ENCODE assay signal across 18 cellular contexts in genomic region chr13:69585656-69586055, GRCh38.
A peak's percentile ranks its signal among the peaks of the same experiment; 100 is the strongest.
DNase-seq lines count a peak whose midpoint lies in the region; ATAC-seq, FAIRE-seq and TF ChIP-seq lines count a peak whose summit lies in the region.
"Had no signal": no experiment of that assay in that cellular context is flagged by ENCODE, and none has a peak within 500 bp of the region (broad histone marks: within the 10 kb centered on the region; RNA-seq: fewer than 3 reads in every experiment).

No MANE protein-coding gene starts in this region.

- TF ChIP-seq RAD21 in H1 (IDR thresholded peaks at IDR 0.05 in 1 of 2, conservative IDR thresholded peaks at IDR 0.05 in 1 of 2; ENCODE audit: low read depth in 2 of 2, low read length in 2 of 2), result peak; percentile 10 to 14; a peak in 2 of 4 replicates

- H3K36me3 Mint-ChIP-seq in progenitor cell of endocrine pancreas (ENCODE audit: insufficient read depth), result no peaks in the 10 kb centered on the region
- no peaks in the 10 kb centered on the region for H3K36me3 Mint-ChIP-seq in stimulated activated memory B cell treated with anti-CD40 and anti-IgM and Interleukin-4, amounts not matched to agents 10 μg/mL and 1 μg/mL and 100 μg/mL, for 72 hours
- H3K36me3 Mint-ChIP-seq: activated naive CD8-positive, alpha-beta T cell; brain; CD14-positive monocyte had no signal

- no peaks in the 10 kb centered on the region for H3K79me2 ChIP-seq in H1 (ENCODE audit: control insufficient read depth in 1 of 2, insufficient read depth in 2 of 2, low read length in 2 of 2)

- H2BK20ac ChIP-seq in H1 (ENCODE audit: low read length), result no peak overlapping the region

- H3K9me3 Mint-ChIP-seq in progenitor cell of endocrine pancreas (ENCODE audit: low read depth), result no peaks in the 10 kb centered on the region
- no peaks in the 10 kb centered on the region for H3K9me3 Mint-ChIP-seq in stimulated activated memory B cell treated with anti-CD40 and anti-IgM and Interleukin-4, amounts not matched to agents 10 μg/mL and 1 μg/mL and 100 μg/mL, for 72 hours
- H3K9me3 Mint-ChIP-seq: brain had no signal

- H3K23me2 ChIP-seq in H1 (ENCODE audit: low read depth, low read length), result no peaks in the 10 kb centered on the region

- H3K4me1 ChIP-seq in H1 (replicated peaks in 1 of 4; ENCODE audit: control insufficient read depth in 3 of 4, insufficient read depth in 4 of 4, low read length in 3 of 4), result no peaks in the 10 kb centered on the region
- H3K4me1 ChIP-seq: tibial artery had no signal

- no peak overlapping the region for H2BK120ac ChIP-seq in H1 (replicated peaks; ENCODE audit: low read depth, low read length)

- no peak overlapping the region for H3K4me2 ChIP-seq in H1 (ENCODE audit: insufficient read depth in 1 of 2, low read depth in 2 of 2, low read length in 2 of 2)
- H3K4me2 ChIP-seq: PC-9 had no signal

- no peaks in the 10 kb centered on the region for H3K27me3 Mint-ChIP-seq in progenitor cell of endocrine pancreas
- no peaks in the 10 kb centered on the region for H3K27me3 Mint-ChIP-seq in stimulated activated memory B cell treated with anti-CD40 and anti-IgM and Interleukin-4, amounts not matched to agents 10 μg/mL and 1 μg/mL and 100 μg/mL, for 72 hours
- H3K27me3 Mint-ChIP-seq: activated naive CD8-positive, alpha-beta T cell had no signal

- H3K18ac ChIP-seq in H1 (ENCODE audit: extremely low read depth, low read length), result no peak overlapping the region

- H3K14ac ChIP-seq in H1 (ENCODE audit: insufficient read length), result no peak overlapping the region

- H3K9ac ChIP-seq in H1 (replicated peaks in 1 of 4; ENCODE audit: extremely low read depth in 1 of 4, low read depth in 3 of 4, low read length in 3 of 4), result no peak overlapping the region

- H3K23ac ChIP-seq in H1 (ENCODE audit: insufficient read length), result no peak overlapping the region

- ATAC-seq in stimulated activated memory B cell treated with anti-CD40 and anti-IgM and Interleukin-4, amounts not matched to agents 10 μg/mL and 1 μg/mL and 100 μg/mL, for 72 hours, result no peak
- ATAC-seq in HG02678 (IDR thresholded peaks at IDR 0.05; ENCODE audit: unreplicated experiment), result no peak
- ATAC-seq: activated T-cell treated with anti-CD3 and anti-CD28 coated beads, Interleukin-2, amount 50 U/mL, for 72 hours had no signal

- TF ChIP-seq CTCF in GM10266 (IDR thresholded peaks at IDR 0.05; ENCODE audit: control insufficient read depth, insufficient read depth, low read depth, missing control alignments) (peak; percentile 0), H1 (IDR thresholded peaks at IDR 0.05; ENCODE audit: control extremely low read depth in 1 of 3, insufficient read depth in 1 of 3, low read depth in 1 of 3, low read length in 3 of 3) (peak in 1 of 3 experiments; percentile 23; a peak in 1 of 4 replicates), progenitor cell of endocrine pancreas (IDR thresholded peaks at IDR 0.05; ENCODE audit: unreplicated experiment) (peak; percentile 33)

- H3K27me3 ChIP-seq in H1 (replicated peaks in 1 of 4; ENCODE audit: control insufficient read depth in 3 of 4, extremely low read depth in 1 of 4, insufficient read depth in 3 of 4, low read length in 3 of 4), result no peaks in the 10 kb centered on the region
- H3K27me3 ChIP-seq: tibial artery had no signal

- TF ChIP-seq POLR2A in H1 (IDR thresholded peaks at IDR 0.05; ENCODE audit: control extremely low read depth in 1 of 2, low read depth in 2 of 2, low read length in 2 of 2), result no peak

- TF ChIP-seq EP300 in H1 (IDR thresholded peaks at IDR 0.05; ENCODE audit: borderline replicate concordance in 1 of 2, low read depth in 2 of 2, low read length in 2 of 2), result no peak

- WGBS in H1 (ENCODE audit: extremely low coverage in 1 of 2, insufficient coverage in 1 of 2, insufficient read length in 1 of 2, insufficient replicate concordance in 2 of 2, low coverage in 1 of 2, low lambda C conversion rate in 2 of 2, missing lambda C conversion rate in 1 of 2), 2 experiments, result 80% methylated on average over 1 of the region's 1 CpG; no CpG with 5 or more reads in 1 of the 2 experiments

- H3K4ac ChIP-seq in H1 (replicated peaks; ENCODE audit: insufficient read length, low read depth, low read length), result no peak overlapping the region

- no peak overlapping the region for H3K56ac ChIP-seq in H1 (replicated peaks; ENCODE audit: insufficient read length, low read depth, low read length)

- no peak overlapping the region for H2BK15ac ChIP-seq in H1 (ENCODE audit: low read length)

- H2AFZ ChIP-seq in H1 (ENCODE audit: low read length), result peak overlapping the region; percentile 79; the same call in 1 of the 2 replicates
- H2AFZ ChIP-seq: PC-9 had no signal

- no peaks in the 10 kb centered on the region for H3K36me3 ChIP-seq in H1 (ENCODE audit: control insufficient read depth in 2 of 4, insufficient read depth in 4 of 4, low read length in 3 of 4)
- H3K36me3 ChIP-seq: tibial artery had no signal

- H3K79me1 ChIP-seq in H1 (ENCODE audit: low read depth, low read length), result no peaks in the 10 kb centered on the region

- CTCF ChIA-PET in H1 (lab: Charles Lee; ENCODE audit: partially characterized antibody), result interaction anchor here (1.1 to 3.6 kb wide), 7 partner anchors 8 to 231 kb away, joined by 3 to 30 read pairs (median 3); no protein-coding TSS in a partner anchor

- H3K27ac Mint-ChIP-seq in progenitor cell of endocrine pancreas, result no peak overlapping the region
- no peak overlapping the region for H3K27ac Mint-ChIP-seq in stimulated activated memory B cell treated with anti-CD40 and anti-IgM and Interleukin-4, amounts not matched to agents 10 μg/mL and 1 μg/mL and 100 μg/mL, for 72 hours
- H3K27ac Mint-ChIP-seq: activated naive CD8-positive, alpha-beta T cell; activated T-cell treated with anti-CD3 and anti-CD28 coated beads, Interleukin-2, amount 50 U/mL, for 72 hours; brain had no signal

- H2BK12ac ChIP-seq in H1 (ENCODE audit: low read depth, low read length), result no peak overlapping the region

- no peak overlapping the region for H4K91ac ChIP-seq in H1 (replicated peaks; ENCODE audit: insufficient read length, low read length)

- H4K8ac ChIP-seq in H1 (ENCODE audit: extremely low read depth, insufficient read depth, low read length), result no peak overlapping the region

- DNase-seq in GM10266 (ENCODE audit: extremely low spot score), result no peak
- peak; percentile 6 for DNase-seq in LoVo (ENCODE audit: low spot score)
- DNase-seq in H1 (ENCODE audit: low read depth in 1 of 2, low spot score in 2 of 2), result no peak
- no peak for DNase-seq in progenitor cell of endocrine pancreas (ENCODE audit: low spot score, unreplicated experiment)
- no peak for DNase-seq in activated CD4-positive, alpha-beta T cell treated with anti-CD3 and anti-CD28 coated beads for 48 hours
- DNase-seq: activated CD4-positive, alpha-beta T cell treated with anti-CD3 and anti-CD28 coated beads, Interleukin-2, amount 50 U/mL, for 48 hours; activated T-cell treated with anti-CD3 and anti-CD28 coated beads, Interleukin-2, amount 50 U/mL, for 72 hours; glutamatergic neuron; nucleus accumbens; PC-9; tibial artery had no signal

- no peak overlapping the region for H2AK5ac ChIP-seq in H1 (ENCODE audit: low read depth, low read length)

- H3K9me3 ChIP-seq in H1 (ENCODE audit: insufficient read depth in 2 of 2, low read depth in 1 of 2, low read length in 1 of 2), result no peaks in the 10 kb centered on the region
- H3K9me3 ChIP-seq: tibial artery had no signal

- H3K4me3 ChIP-seq in H1 (ENCODE audit: extremely low read depth in 1 of 4, insufficient read depth in 2 of 4, low read depth in 3 of 4, low read length in 4 of 4), result no peak overlapping the region
- H3K4me3 ChIP-seq: PC-9, skin epidermis, tibial artery had no signal

- POLR2A ChIA-PET in H1 (lab: Charles Lee; ENCODE audit: partially characterized antibody), result no interaction called here

- H3K27ac ChIP-seq in H1 (ENCODE audit: low read depth, low read length), result no peak overlapping the region
- H3K27ac ChIP-seq: PC-9, skin epidermis, tibial artery had no signal

- H4K20me1 ChIP-seq in H1 (replicated peaks in 1 of 2; ENCODE audit: control insufficient read depth in 1 of 2, insufficient read depth in 2 of 2, low read length in 2 of 2), result no peaks in the 10 kb centered on the region

- FAIRE-seq in H1 (lab: Jason Lieb, UNC), result no peak
- FAIRE-seq: islet of Langerhans had no signal

- H4K5ac ChIP-seq in H1 (ENCODE audit: insufficient read length, low read depth, low read length), result no peak overlapping the region

- H3K4me1 Mint-ChIP-seq in progenitor cell of endocrine pancreas (ENCODE audit: low read depth), result peaks cover 9% of the 10 kb centered on the region
- no peaks in the 10 kb centered on the region for H3K4me1 Mint-ChIP-seq in stimulated activated memory B cell treated with anti-CD40 and anti-IgM and Interleukin-4, amounts not matched to agents 10 μg/mL and 1 μg/mL and 100 μg/mL, for 72 hours
- H3K4me1 Mint-ChIP-seq: CD14-positive monocyte had no signal

- H3K4me3 Mint-ChIP-seq in progenitor cell of endocrine pancreas (ENCODE audit: low read depth), result no peak overlapping the region
- H3K4me3 Mint-ChIP-seq in stimulated activated memory B cell treated with anti-CD40 and anti-IgM and Interleukin-4, amounts not matched to agents 10 μg/mL and 1 μg/mL and 100 μg/mL, for 72 hours, result no peak overlapping the region
- H3K4me3 Mint-ChIP-seq: activated naive CD8-positive, alpha-beta T cell; activated T-cell treated with anti-CD3 and anti-CD28 coated beads, Interleukin-2, amount 50 U/mL, for 72 hours; brain; CD14-positive monocyte had no signal

- no peak overlapping the region for H2BK5ac ChIP-seq in H1 (ENCODE audit: low read depth, low read length)

TF ChIP-seq in H1, 55 proteins besides CTCF, POLR2A, EP300 and RAD21:
- no peak for TF ChIP-seq JUN (IDR thresholded peaks at IDR 0.05; ENCODE audit: low read depth, low read length)
- no peak for TF ChIP-seq SRF (IDR thresholded peaks at IDR 0.05; ENCODE audit: low read depth, low read length)
- TF ChIP-seq SIN3A (conservative IDR thresholded peaks at IDR 0.05 in 1 of 2, IDR thresholded peaks at IDR 0.05 in 1 of 2; ENCODE audit: low read depth in 1 of 2, low read length in 2 of 2), result no peak
